In the genomic region with DNA sequence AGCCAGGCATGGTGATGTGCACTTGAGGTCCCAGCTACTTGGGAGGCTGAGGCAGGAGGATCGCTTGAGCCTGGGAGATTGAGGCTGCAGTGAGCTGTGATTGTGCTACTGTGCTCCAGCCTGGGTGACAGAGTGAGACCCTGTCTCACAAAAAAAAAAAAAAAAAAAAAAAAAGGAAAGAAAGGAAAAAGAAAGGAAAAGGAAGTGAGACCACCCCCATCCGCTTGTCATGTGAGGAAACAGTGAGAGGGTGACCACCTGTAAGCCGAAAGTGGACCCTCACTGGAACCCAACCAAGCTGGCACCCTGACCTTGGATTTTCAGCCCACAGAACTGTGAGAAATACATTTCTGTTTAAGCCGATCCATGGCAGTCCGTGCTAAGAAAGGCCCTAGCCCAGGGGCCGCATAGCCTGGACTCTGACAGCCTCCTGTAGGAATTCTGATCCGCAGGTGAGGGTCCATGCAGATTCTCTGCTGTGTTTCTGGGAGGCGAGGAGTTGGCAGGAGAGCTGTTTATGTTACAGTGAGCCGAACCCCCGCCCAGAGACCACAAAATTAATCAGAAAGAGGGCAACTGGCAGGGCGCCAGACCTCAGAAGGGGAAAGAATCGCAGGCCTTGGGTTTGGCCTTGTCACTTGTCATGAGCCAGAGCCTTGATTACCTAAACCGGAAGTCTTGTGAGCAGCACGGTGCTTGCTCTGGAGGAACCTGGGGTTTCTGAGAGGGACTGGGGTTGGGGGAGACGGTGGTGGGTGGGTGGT, we compare ENCODE assay signal across 8 cellular contexts. TPM values are rescaled to one million over a fixed set of nuclear protein-coding genes. Genes with fewer than 3 reads are reported as not detected.
DNase-seq lines count a peak whose midpoint lies in the region; ATAC-seq and TF ChIP-seq lines count a peak whose summit lies in the region.

No MANE protein-coding gene starts in this region.

- H3K36me3 Mint-ChIP-seq in endothelial cell (ENCODE audit: low read depth, unreplicated experiment) = peaks cover 30% of the 10 kb centered on the region

- H3K27ac Mint-ChIP-seq in endothelial cell (ENCODE audit: unreplicated experiment) = peak overlapping the region; percentile 90

- H3K27me3 Mint-ChIP-seq in endothelial cell (ENCODE audit: unreplicated experiment) = peaks cover 8% of the 10 kb centered on the region

- peak overlapping the region; percentile 95 for H3K4me3 Mint-ChIP-seq in endothelial cell (ENCODE audit: unreplicated experiment)

- H3K36me3 ChIP-seq in mucosa of descending colon (ENCODE audit: low read depth) = no peaks in the 10 kb centered on the region

- peaks cover 3% of the 10 kb centered on the region for H3K4me1 ChIP-seq in mucosa of descending colon (ENCODE audit: low read depth)

- no peak for TF ChIP-seq POLR2A in GM18505 (IDR thresholded peaks at IDR 0.05; ENCODE audit: borderline replicate concordance, extremely low read depth, insufficient read depth, insufficient read length)

- peak; percentile 53 for ATAC-seq in GM18505 (IDR thresholded peaks at IDR 0.05; ENCODE audit: unreplicated experiment)
- ATAC-seq in HG03342 (IDR thresholded peaks at IDR 0.05; ENCODE audit: unreplicated experiment) = peak; percentile 69
- peak; percentile 82 for ATAC-seq in mucosa of descending colon

- no peaks in the 10 kb centered on the region for H3K9me3 ChIP-seq in mucosa of descending colon

- H3K4me1 Mint-ChIP-seq in endothelial cell (ENCODE audit: unreplicated experiment) = peaks cover 16% of the 10 kb centered on the region

- TF ChIP-seq CTCF in endothelial cell (IDR thresholded peaks at IDR 0.05; ENCODE audit: unreplicated experiment) = no peak
- TF ChIP-seq CTCF in mucosa of descending colon (IDR thresholded peaks at IDR 0.05) = no peak

- H3K9me3 Mint-ChIP-seq in endothelial cell (ENCODE audit: unreplicated experiment) = no peaks in the 10 kb centered on the region

- H3K4me3 ChIP-seq in mucosa of descending colon = peak overlapping the region; percentile 84

- DNase-seq in NOMO-1 (lab: John Stamatoyannopoulos, UW; ENCODE audit: unreplicated experiment in 2 of 2) (peak; percentile 93 to 95), endothelial cell (ENCODE audit: low spot score) (peak; percentile 19), mucosa of descending colon (peak; percentile 81 to 91 (median 82)), NCI-H774 (lab: John Stamatoyannopoulos, UW) (no peak)
- DNase-seq in activated CD8-positive, alpha-beta memory T cell treated with anti-CD3 and anti-CD28 coated beads for 4 hours (ENCODE audit: low read depth in 2 of 2) = peak; percentile 89 to 90
- DNase-seq in stimulated activated CD8-positive, alpha-beta memory T cell treated with anti-CD3 and anti-CD28 coated beads, Interleukin-4, amount 100 ng/mL, for 4 hours (ENCODE audit: low read depth in 2 of 2, low spot score in 1 of 2) = peak; percentile 90 to 92

- intact Hi-C loops in mucosa of descending colon (cut with DNase I, micrococcal nuclease) = no loop called here

RNA-seq across cellular contexts. Expression of a gene that starts 0.9 kb away (rescaled TPM):
- total RNA-seq in endothelial cell (ENCODE audit: unreplicated experiment) (76.0 TPM), mucosa of descending colon (10 to 100 TPM; 39.7 to 44.8 (median 42.5) TPM)

RNA-seq across cellular contexts. Expression of a gene that starts 1.0 kb away (rescaled TPM):
- total RNA-seq in endothelial cell (ENCODE audit: unreplicated experiment) = 50.1 TPM
- 10 to 100 TPM; 13.8 to 18.1 (median 14.0) TPM for total RNA-seq in mucosa of descending colon

RNA-seq across cellular contexts. Expression of a gene that starts 41.5 kb away (rescaled TPM):
- total RNA-seq in endothelial cell (ENCODE audit: unreplicated experiment) = 110 TPM
- total RNA-seq in mucosa of descending colon = 100 to 1,000 TPM; 135 to 143 (median 136) TPM

RNA-seq across cellular contexts. Expression of a gene that starts 49.4 kb away (rescaled TPM):
- total RNA-seq in endothelial cell (ENCODE audit: unreplicated experiment) (0.64 TPM), mucosa of descending colon (1 to 10 TPM in 2 of 3 donors, under 1 TPM in 1; 0.38 to 2.4 (median 1.4) TPM)
